ENCODE assay signal across 28 cellular contexts in genomic region chr18:44536619-44537018, GRCh38.
DNase-seq lines count a peak whose midpoint lies in the region; ATAC-seq, FAIRE-seq and TF ChIP-seq lines count a peak whose summit lies in the region.
"Had no signal": no experiment of that assay in that cellular context is flagged by ENCODE, and none has a peak within 500 bp of the region (broad histone marks: within the 10 kb centered on the region; RNA-seq: fewer than 3 reads in every experiment).

No MANE protein-coding gene starts in this region.

- no peaks in the 10 kb centered on the region for H3K27me3 Mint-ChIP-seq in nephron (ENCODE audit: low read depth)
- H3K27me3 Mint-ChIP-seq: CD4-positive, alpha-beta memory T cell; naive B cell had no signal

- ATAC-seq in RWPE2 (ENCODE audit: low read depth) (no peak), GM19324 (IDR thresholded peaks at IDR 0.05; ENCODE audit: low FRiP score, unreplicated experiment) (no peak), GM21737 (IDR thresholded peaks at IDR 0.05; ENCODE audit: unreplicated experiment) (no peak)
- ATAC-seq: effector memory CD8-positive, alpha-beta T cell; stimulated activated naive CD8-positive, alpha-beta T cell treated with anti-CD3 and anti-CD28 coated beads, Interleukin-15, amount 100 ng/mL, for 72 hours had no signal

- TF ChIP-seq CTCF in RWPE2 (IDR thresholded peaks at IDR 0.05; ENCODE audit: poor library complexity, severe bottlenecking) (no peak), nephron (IDR thresholded peaks at IDR 0.05; ENCODE audit: unreplicated experiment in 3 of 3) (no peak)

- H3K36me3 ChIP-seq in RWPE2 (ENCODE audit: low read depth): no peaks in the 10 kb centered on the region
- H3K36me3 ChIP-seq: adrenal gland, left ventricle myocardium inferior, right atrium auricular region, tibial artery had no signal

- peaks cover 28% of the 10 kb centered on the region for H3K4me1 ChIP-seq in RWPE2 (ENCODE audit: insufficient read depth, poor library complexity, severe bottlenecking)
- H3K4me1 ChIP-seq: adrenal gland, left ventricle myocardium inferior, right atrium auricular region had no signal

- no peaks in the 10 kb centered on the region for H3K27me3 ChIP-seq in RWPE2 (ENCODE audit: insufficient read depth, poor library complexity, severe bottlenecking)
- H3K27me3 ChIP-seq: adrenal gland, foreskin keratinocyte, right atrium auricular region, tibial artery had no signal

- peak overlapping the region; percentile 65 to 72 (median 69) for H3K27ac Mint-ChIP-seq in nephron
- H3K27ac Mint-ChIP-seq: CD4-positive, alpha-beta memory T cell; effector memory CD8-positive, alpha-beta T cell; HFFc6; stimulated activated naive CD8-positive, alpha-beta T cell treated with anti-CD3 and anti-CD28 coated beads, Interleukin-15, amount 100 ng/mL, for 72 hours had no signal

- H3K36me3 Mint-ChIP-seq in nephron (ENCODE audit: low read depth): no peaks in the 10 kb centered on the region
- H3K36me3 Mint-ChIP-seq: CD4-positive, alpha-beta memory T cell; naive B cell had no signal

- peak overlapping the region; percentile 54 for H3K27ac ChIP-seq in RWPE2 (ENCODE audit: poor library complexity, severe bottlenecking)
- H3K27ac ChIP-seq: adrenal gland, foreskin keratinocyte, left ventricle myocardium inferior, right atrium auricular region had no signal

- H3K9me3 Mint-ChIP-seq in nephron: no peaks in the 10 kb centered on the region
- H3K9me3 Mint-ChIP-seq: effector memory CD8-positive, alpha-beta T cell; stimulated activated naive CD8-positive, alpha-beta T cell treated with anti-CD3 and anti-CD28 coated beads, Interleukin-15, amount 100 ng/mL, for 72 hours had no signal

- FAIRE-seq in urothelium cell line (lab: Jason Lieb, UNC): no peak
- FAIRE-seq: colon had no signal

- H3K9me3 ChIP-seq in RWPE2 (ENCODE audit: severe bottlenecking): no peaks in the 10 kb centered on the region
- H3K9me3 ChIP-seq: adrenal gland, left ventricle myocardium inferior, right atrium auricular region, tibial artery had no signal

- DNase-seq in NCI-H82 (lab: John Stamatoyannopoulos, UW) (peak; percentile 22), NCI-H82 treated with DMSO at 0.1 percent for 48 hours (lab: John Stamatoyannopoulos, UW; ENCODE audit: unreplicated experiment) (no peak), RWPE2 (ENCODE audit: low spot score) (no peak), urothelium cell line (ENCODE audit: low spot score) (no peak), amygdala (lab: John Stamatoyannopoulos, UW) (no peak)
- DNase-seq: activated CD4-positive, alpha-beta T cell treated with anti-CD3 and anti-CD28 coated beads for 4 hours; activated CD8-positive, alpha-beta memory T cell treated with anti-CD3 and anti-CD28 coated beads for 24 hours; activated gamma-delta T cell treated with Interleukin-2 at 50 U/mL for 16 hours; activated T-cell treated with anti-CD3 and anti-CD28 coated beads, Interleukin-2, amount 50 U/mL, for 1 hour; adrenal gland; AML-193; CD4-positive, alpha-beta memory T cell; effector memory CD8-positive, alpha-beta T cell; GF-D8; KG1; left ventricle myocardium inferior; naive B cell; NCI-H2029; stimulated activated CD4-positive, alpha-beta T cell treated with anti-CD3 and anti-CD28 coated beads, Interleukin-12 subunit alpha, Interleukin-12 subunit beta, amount 100 ng/mL, for 4 hours; stimulated activated naive CD8-positive, alpha-beta T cell treated with anti-CD3 and anti-CD28 coated beads, Interleukin-15, amount 100 ng/mL, for 72 hours; tibial artery had no signal

- H3K4me3 ChIP-seq in RWPE2 (ENCODE audit: severe bottlenecking): no peak overlapping the region
- H3K4me3 ChIP-seq: adrenal gland, left ventricle myocardium inferior, right atrium auricular region, tibial artery had no signal

- peaks cover 32% of the 10 kb centered on the region for H3K4me1 Mint-ChIP-seq in nephron
- H3K4me1 Mint-ChIP-seq: CD4-positive, alpha-beta memory T cell; stimulated activated naive CD8-positive, alpha-beta T cell treated with anti-CD3 and anti-CD28 coated beads, Interleukin-15, amount 100 ng/mL, for 72 hours had no signal

- no peak overlapping the region for H3K4me3 Mint-ChIP-seq in nephron
- H3K4me3 Mint-ChIP-seq: CD4-positive, alpha-beta memory T cell; effector memory CD8-positive, alpha-beta T cell; HFFc6; stimulated activated naive CD8-positive, alpha-beta T cell treated with anti-CD3 and anti-CD28 coated beads, Interleukin-15, amount 100 ng/mL, for 72 hours had no signal
